25 cellular contexts compared by ENCODE assay signal in genomic region chr19:5472303-5472702, GRCh38. TPM values are rescaled to one million over a fixed set of nuclear protein-coding genes. Genes with fewer than 3 reads are reported as not detected.
"Had no signal": no experiment of that assay in that cellular context is flagged by ENCODE, and none has a peak within 500 bp of the region (broad histone marks: within the 10 kb centered on the region; RNA-seq: fewer than 3 reads in every experiment).

No MANE protein-coding gene starts in this region.

- H3K27me3 Mint-ChIP-seq: activated CD4-positive, alpha-beta memory T cell treated with anti-CD3 and anti-CD28 coated beads, Interleukin-2, amount 10 ng/mL, durations not matched to agents 7 days and 5 days had no signal

- H3K9me3 Mint-ChIP-seq: activated CD4-positive, alpha-beta memory T cell treated with anti-CD3 and anti-CD28 coated beads, Interleukin-2, amount 10 ng/mL, durations not matched to agents 7 days and 5 days; activated naive CD4-positive, alpha-beta T cell treated with anti-CD3 and anti-CD28 coated beads, Interleukin-2, amount 10 ng/mL, durations not matched to agents 7 days and 5 days; activated naive CD8-positive, alpha-beta T cell treated with anti-CD3 and anti-CD28 coated beads, Interleukin-2, amount 10 ng/mL, durations not matched to agents 7 days and 5 days; activated T-helper 17 cell treated with anti-CD3 and anti-CD28 coated beads, Interleukin-2, amount 50 U/mL, for 72 hours; T-helper 1 cell treated with Interleukin-12 subunit alpha and Interleukin-12 subunit beta and Interleukin-4 antibody, amounts not matched to agents 30 μg/mL and 1 μg/mL, for 36 hours had no signal

- H3K4me1 Mint-ChIP-seq: activated CD4-positive, alpha-beta memory T cell treated with anti-CD3 and anti-CD28 coated beads, Interleukin-2, amount 10 ng/mL, durations not matched to agents 7 days and 5 days; activated CD4-positive, alpha-beta T cell treated with anti-CD3 and anti-CD28 coated beads for 36 hours; activated naive CD4-positive, alpha-beta T cell treated with anti-CD3 and anti-CD28 coated beads, Interleukin-2, amount 10 ng/mL, durations not matched to agents 7 days and 5 days; activated naive CD8-positive, alpha-beta T cell treated with anti-CD3 and anti-CD28 coated beads, Interleukin-2, amount 10 ng/mL, durations not matched to agents 7 days and 5 days; activated T-helper 17 cell treated with anti-CD3 and anti-CD28 coated beads, Interleukin-2, amount 50 U/mL, for 72 hours had no signal

- H3K4me3 ChIP-seq: adrenal gland, breast epithelium, Peyer's patch had no signal

- H3K27ac ChIP-seq: adrenal gland, breast epithelium, Peyer's patch had no signal

- H3K36me3 ChIP-seq: adrenal gland, breast epithelium, Peyer's patch had no signal

- FAIRE-seq: TTC549 had no signal

- H3K9me3 ChIP-seq: adrenal gland, breast epithelium, Peyer's patch had no signal

- H3K4me3 Mint-ChIP-seq: activated CD4-positive, alpha-beta memory T cell treated with anti-CD3 and anti-CD28 coated beads, Interleukin-2, amount 10 ng/mL, durations not matched to agents 7 days and 5 days; activated CD4-positive, alpha-beta T cell treated with anti-CD3 and anti-CD28 coated beads for 36 hours; activated naive CD4-positive, alpha-beta T cell treated with anti-CD3 and anti-CD28 coated beads, Interleukin-2, amount 10 ng/mL, durations not matched to agents 7 days and 5 days; activated naive CD8-positive, alpha-beta T cell treated with anti-CD3 and anti-CD28 coated beads, Interleukin-2, amount 10 ng/mL, durations not matched to agents 7 days and 5 days; activated T-helper 17 cell treated with anti-CD3 and anti-CD28 coated beads, Interleukin-2, amount 50 U/mL, for 72 hours; T-helper 1 cell treated with Interleukin-12 subunit alpha and Interleukin-12 subunit beta and Interleukin-4 antibody, amounts not matched to agents 30 μg/mL and 1 μg/mL, for 36 hours had no signal

- H3K27me3 ChIP-seq: adrenal gland, Peyer's patch had no signal

- H3K4me1 ChIP-seq: adrenal gland, breast epithelium had no signal

- ATAC-seq: activated CD4-positive, alpha-beta T cell treated with anti-CD3 and anti-CD28 coated beads for 36 hours; activated T-helper 17 cell treated with anti-CD3 and anti-CD28 coated beads, Interleukin-2, amount 50 U/mL, for 72 hours had no signal

- H3K36me3 Mint-ChIP-seq: activated naive CD4-positive, alpha-beta T cell treated with anti-CD3 and anti-CD28 coated beads, Interleukin-2, amount 10 ng/mL, durations not matched to agents 7 days and 5 days; activated naive CD8-positive, alpha-beta T cell treated with anti-CD3 and anti-CD28 coated beads, Interleukin-2, amount 10 ng/mL, durations not matched to agents 7 days and 5 days had no signal

- H3K27ac Mint-ChIP-seq: activated CD4-positive, alpha-beta memory T cell treated with anti-CD3 and anti-CD28 coated beads, Interleukin-2, amount 10 ng/mL, durations not matched to agents 7 days and 5 days; activated CD4-positive, alpha-beta T cell treated with anti-CD3 and anti-CD28 coated beads for 36 hours; activated naive CD4-positive, alpha-beta T cell treated with anti-CD3 and anti-CD28 coated beads, Interleukin-2, amount 10 ng/mL, durations not matched to agents 7 days and 5 days; activated naive CD8-positive, alpha-beta T cell treated with anti-CD3 and anti-CD28 coated beads, Interleukin-2, amount 10 ng/mL, durations not matched to agents 7 days and 5 days; activated T-helper 17 cell treated with anti-CD3 and anti-CD28 coated beads, Interleukin-2, amount 50 U/mL, for 72 hours; T-helper 1 cell treated with Interleukin-12 subunit alpha and Interleukin-12 subunit beta and Interleukin-4 antibody, amounts not matched to agents 30 μg/mL and 1 μg/mL, for 36 hours had no signal

- DNase-seq: activated CD4-positive, alpha-beta memory T cell treated with anti-CD3 and anti-CD28 coated beads, Interleukin-2, amount 10 ng/mL, durations not matched to agents 7 days and 5 days; activated CD4-positive, alpha-beta T cell treated with anti-CD3 and anti-CD28 coated beads for 36 hours; activated CD4-positive, alpha-beta T cell treated with anti-CD3 and anti-CD28 coated beads, Interleukin-2, amount 50 U/mL, for 1 hour; activated CD4-positive, CD25-positive, alpha-beta regulatory T cell; activated gamma-delta T cell treated with Interleukin-2 at 50 U/mL for 16 hours; activated naive CD4-positive, alpha-beta T cell treated with anti-CD3 and anti-CD28 coated beads, Interleukin-2, amount 10 ng/mL, durations not matched to agents 7 days and 5 days; activated naive CD8-positive, alpha-beta T cell treated with anti-CD3 and anti-CD28 coated beads, Interleukin-2, amount 10 ng/mL, durations not matched to agents 7 days and 5 days; activated T-cell treated with anti-CD3 and anti-CD28 coated beads for 4 hours; activated T-cell treated with anti-CD3 and anti-CD28 coated beads, Interleukin-2, amount 50 U/mL, for 48 hours; adrenal gland; anterior cingulate cortex; NCI-H1105 treated with DMSO at 0.1 percent for 48 hours; NCI-H146; NCI-H187 treated with DMSO at 0.1 percent for 48 hours; NCI-H2081 treated with DMSO at 0.1 percent for 48 hours; NCI-H446; NCI-H524; Peyer's patch; SHP77 treated with DMSO at 0.1 percent for 48 hours had no signal

RNA-seq across cellular contexts. Expression of gene ZNRF4, which starts 17.1 kb away (rescaled TPM):
- total RNA-seq: activated CD4-positive, alpha-beta memory T cell treated with anti-CD3 and anti-CD28 coated beads, Interleukin-2, amount 10 ng/mL, durations not matched to agents 7 days and 5 days; activated CD4-positive, alpha-beta T cell treated with anti-CD3 and anti-CD28 coated beads for 36 hours; activated CD8-positive, alpha-beta memory T cell treated with anti-CD3 and anti-CD28 coated beads for 36 hours; activated naive CD8-positive, alpha-beta T cell treated with anti-CD3 and anti-CD28 coated beads, Interleukin-2, amount 10 ng/mL, durations not matched to agents 7 days and 5 days; activated T-helper 17 cell treated with anti-CD3 and anti-CD28 coated beads, Interleukin-2, amount 50 U/mL, for 72 hours; adrenal gland; breast epithelium; Peyer's patch; SK-MEL-5 had no signal
- polyA plus RNA-seq: adrenal gland had no signal
